Comparison of ENCODE assay signal across 25 cellular contexts in genomic region chr4:15600176-15600575, GRCh38.
"Had no signal": no experiment of that assay in that cellular context is flagged by ENCODE, and none has a peak within 500 bp of the region (broad histone marks: within the 10 kb centered on the region; RNA-seq: fewer than 3 reads in every experiment).

No MANE protein-coding gene starts in this region.

- H3K9me3 ChIP-seq: MG63, SJSA1 had no signal

- DNase-seq: IMR-90, Karpas-422, KG1, MG63, NCI-H1092, NCI-H1105 treated with DMSO at 0.1 percent for 48 hours, NCI-H1417 treated with DMSO at 0.1 percent for 48 hours, NCI-H146, NCI-H1694 treated with DMSO at 0.1 percent for 48 hours, NCI-H1930, NCI-H2081, NCI-H2107, NCI-H226, NCI-H446, NCI-H510A, NCI-H524 treated with DMSO at 0.1 percent for 48 hours, NCI-H69, NCI-H774, Right ventricle myocardium superior, RPMI8226, SIG-M5 had no signal

- FAIRE-seq: HepG2, RCC 7860 had no signal

- ATAC-seq: HepG2 had no signal

- H3K4me3 ChIP-seq: MG63, SJSA1, SK-N-MC had no signal

- H3K27me3 ChIP-seq: MG63, SJSA1 had no signal

- H3K27ac ChIP-seq: SJSA1, SK-N-MC had no signal
